ENCODE assay signal across 9 cellular contexts in the genomic region with DNA sequence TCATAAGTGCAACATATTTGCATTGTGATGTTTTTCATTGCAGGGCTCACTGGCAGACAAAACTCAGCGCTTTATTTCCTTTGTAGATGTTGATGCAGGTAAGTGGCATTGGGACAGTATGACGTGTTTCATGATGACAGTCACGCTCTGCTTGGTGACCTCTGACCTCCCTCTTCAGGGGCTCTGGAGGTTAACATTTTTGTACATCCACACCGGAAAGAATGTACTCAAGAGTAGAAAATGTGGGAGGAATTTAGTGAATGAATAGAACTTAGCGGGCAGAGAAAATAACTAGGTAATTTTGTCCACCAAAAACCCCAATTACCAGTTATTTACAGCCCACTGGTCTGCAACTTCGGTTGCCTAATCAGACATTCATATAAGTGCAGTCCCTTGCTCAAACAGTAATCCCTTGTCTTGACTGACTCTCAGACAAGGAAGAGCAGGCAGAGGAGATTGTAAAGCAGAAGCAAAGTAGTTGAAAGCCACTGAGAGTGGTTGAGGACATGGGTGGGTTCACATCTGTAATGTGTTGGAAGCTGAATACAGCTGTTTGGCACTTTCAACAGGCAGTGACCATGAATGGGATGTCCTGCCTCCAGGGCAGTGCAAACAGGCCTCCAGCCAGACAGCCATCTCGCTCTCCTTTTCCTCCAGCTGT.
DNase-seq lines count a peak whose midpoint lies in the region; ATAC-seq, FAIRE-seq and TF ChIP-seq lines count a peak whose summit lies in the region.
"Had no signal": no experiment of that assay in that cellular context is flagged by ENCODE, and none has a peak within 500 bp of the region (broad histone marks: within the 10 kb centered on the region; RNA-seq: fewer than 3 reads in every experiment).

No MANE protein-coding gene starts in this region.

- intact Hi-C loops in uterus (cut with DNase I; ENCODE audit: low total_unique reads): no loop called here

- H3K9me3 Mint-ChIP-seq in astrocyte (ENCODE audit: unreplicated experiment): no peaks in the 10 kb centered on the region

- H3K4me3 Mint-ChIP-seq in astrocyte (ENCODE audit: unreplicated experiment): no peak overlapping the region

- H4K20me1 ChIP-seq in astrocyte (ENCODE audit: insufficient read depth, low read length): no peaks in the 10 kb centered on the region

- no peak overlapping the region for H3K27ac Mint-ChIP-seq in astrocyte (ENCODE audit: unreplicated experiment)

- H3K4me3 ChIP-seq in AG10803 (ENCODE audit: low read length) (no peak overlapping the region), astrocyte (ENCODE audit: insufficient read depth, low read depth, low read length) (no peak overlapping the region), uterus (no peak overlapping the region)

- no peaks in the 10 kb centered on the region for H3K79me2 ChIP-seq in astrocyte (ENCODE audit: insufficient read depth, low read length)

- peak overlapping the region; percentile 31 for H2AFZ ChIP-seq in astrocyte (ENCODE audit: low read depth, low read length)

- no peaks in the 10 kb centered on the region for H3K36me3 Mint-ChIP-seq in astrocyte (ENCODE audit: low read depth, unreplicated experiment)

- TF ChIP-seq POLR2A in uterus (IDR thresholded peaks at IDR 0.05): no peak
- TF ChIP-seq POLR2A in H54 (IDR thresholded peaks at IDR 0.05; ENCODE audit: low read depth, low read length): no peak

- H3K27ac ChIP-seq in astrocyte (ENCODE audit: low read depth, low read length) (no peak overlapping the region), uterus (no peak overlapping the region)

- H3K9ac ChIP-seq in astrocyte (ENCODE audit: low read length): no peak overlapping the region

- H3K27me3 ChIP-seq in astrocyte (ENCODE audit: insufficient read depth, low read length) (no peaks in the 10 kb centered on the region), uterus (no peaks in the 10 kb centered on the region)

- no peak for FAIRE-seq in astrocyte (lab: Jason Lieb, UNC)
- FAIRE-seq in H54 (lab: Jason Lieb, UNC): no peak

- H3K4me2 ChIP-seq in astrocyte (ENCODE audit: low read length): no peak overlapping the region

- H3K4me1 Mint-ChIP-seq in astrocyte (ENCODE audit: low read depth, unreplicated experiment): peaks cover 18% of the 10 kb centered on the region

- peaks cover 2% of the 10 kb centered on the region for H3K27me3 Mint-ChIP-seq in astrocyte (ENCODE audit: low read depth, unreplicated experiment)

- DNase-seq in AG10803 (ENCODE audit: low read depth) (peak; percentile 30), astrocyte (ENCODE audit: low read depth) (no peak), uterus (no peak), NCI-H524 (lab: John Stamatoyannopoulos, UW) (no peak), HT-29 (ENCODE audit: low spot score) (no peak), H54 (ENCODE audit: insufficient read length, low spot score) (no peak)

- H3K9me3 ChIP-seq in astrocyte (ENCODE audit: insufficient read depth, low read depth, low read length) (no peaks in the 10 kb centered on the region), uterus (no peaks in the 10 kb centered on the region)

- H3K36me3 ChIP-seq in astrocyte (ENCODE audit: insufficient read depth, low read length) (no peaks in the 10 kb centered on the region), uterus (no peaks in the 10 kb centered on the region)

- ATAC-seq in GM19351 (IDR thresholded peaks at IDR 0.05; ENCODE audit: unreplicated experiment): peak; percentile 52
- ATAC-seq in HG03039 (IDR thresholded peaks at IDR 0.05; ENCODE audit: unreplicated experiment): peak; percentile 50
- ATAC-seq: esophagus mucosa had no signal

- TF ChIP-seq CTCF in AG10803 (conservative IDR thresholded peaks at IDR 0.05; ENCODE audit: low read length): no peak
- TF ChIP-seq CTCF in astrocyte (IDR thresholded peaks at IDR 0.05; ENCODE audit: insufficient read depth, low read depth, low read length): no peak
- no peak for TF ChIP-seq CTCF in uterus (IDR thresholded peaks at IDR 0.05)

- H3K4me1 ChIP-seq in astrocyte (ENCODE audit: insufficient read depth, low read length) (peaks cover 24% of the 10 kb centered on the region), uterus (no peaks in the 10 kb centered on the region)
